Comparison of ENCODE assay signal across 18 cellular contexts in genomic region chr10:72234560-72235095, GRCh38. TPM values are rescaled to one million over a fixed set of nuclear protein-coding genes. Genes with fewer than 3 reads are reported as not detected.
DNase-seq lines count a peak whose midpoint lies in the region; ATAC-seq and TF ChIP-seq lines count a peak whose summit lies in the region.
"Had no signal": no experiment of that assay in that cellular context is flagged by ENCODE, and none has a peak within 500 bp of the region (broad histone marks: within the 10 kb centered on the region; RNA-seq: fewer than 3 reads in every experiment).

No MANE protein-coding gene starts in this region.

- H3K4me3 Mint-ChIP-seq in activated CD4-positive, alpha-beta memory T cell treated with anti-CD3 and anti-CD28 coated beads for 36 hours, result no peak overlapping the region
- no peak overlapping the region for H3K4me3 Mint-ChIP-seq in activated CD4-positive, alpha-beta memory T cell treated with anti-CD3 and anti-CD28 coated beads, Interleukin-2, amount 10 ng/mL, durations not matched to agents 7 days and 5 days
- H3K4me3 Mint-ChIP-seq: T-cell had no signal

- H3K4me1 Mint-ChIP-seq in activated CD4-positive, alpha-beta memory T cell treated with anti-CD3 and anti-CD28 coated beads for 36 hours (ENCODE audit: low read depth), result peaks cover 5% of the 10 kb centered on the region
- peaks cover 9% of the 10 kb centered on the region for H3K4me1 Mint-ChIP-seq in activated CD4-positive, alpha-beta memory T cell treated with anti-CD3 and anti-CD28 coated beads, Interleukin-2, amount 10 ng/mL, durations not matched to agents 7 days and 5 days

- no peaks in the 10 kb centered on the region for H3K9me3 ChIP-seq in body of pancreas
- H3K9me3 ChIP-seq in skeletal muscle tissue (ENCODE audit: control insufficient read depth in 3 of 3, low read length in 3 of 3), result no peaks in the 10 kb centered on the region
- no peaks in the 10 kb centered on the region for H3K9me3 ChIP-seq in MG63
- H3K9me3 ChIP-seq: Peyer's patch had no signal

- H3K27me3 ChIP-seq in body of pancreas (no peaks in the 10 kb centered on the region), skeletal muscle tissue (ENCODE audit: control insufficient read depth in 3 of 3, insufficient read depth in 3 of 3, low read length in 3 of 3) (no peaks in the 10 kb centered on the region), MG63 (no peaks in the 10 kb centered on the region)
- H3K27me3 ChIP-seq: Peyer's patch had no signal

- H3K27ac Mint-ChIP-seq in activated CD4-positive, alpha-beta memory T cell treated with anti-CD3 and anti-CD28 coated beads for 36 hours, result no peak overlapping the region
- H3K27ac Mint-ChIP-seq in activated CD4-positive, alpha-beta memory T cell treated with anti-CD3 and anti-CD28 coated beads, Interleukin-2, amount 10 ng/mL, durations not matched to agents 7 days and 5 days, result no peak overlapping the region
- H3K27ac Mint-ChIP-seq: T-cell had no signal

- peak in 1 of 3 donors; percentile 5 for TF ChIP-seq POLR2A in body of pancreas (IDR thresholded peaks at IDR 0.05)

- H3K9ac ChIP-seq in skeletal muscle tissue (ENCODE audit: low read depth in 1 of 3, low read length in 3 of 3), result no peak overlapping the region

- CTCF ChIA-PET in activated CD4-positive, alpha-beta memory T cell treated with anti-CD3 and anti-CD28 coated beads for 36 hours (lab: Charles Lee), result interaction anchor here (1.5 kb wide), 1 partner anchor 11 kb away, joined by 3 read pairs; no protein-coding TSS in a partner anchor
- CTCF ChIA-PET in activated CD4-positive, alpha-beta memory T cell treated with anti-CD3 and anti-CD28 coated beads, Interleukin-2, amount 10 ng/mL, durations not matched to agents 7 days and 5 days (lab: Charles Lee), result interaction anchor here (1.6 kb wide), 1 partner anchor 26 kb away, joined by 4 read pairs; no protein-coding TSS in a partner anchor

- no peaks in the 10 kb centered on the region for H3K9me3 Mint-ChIP-seq in activated CD4-positive, alpha-beta memory T cell treated with anti-CD3 and anti-CD28 coated beads for 36 hours
- no peaks in the 10 kb centered on the region for H3K9me3 Mint-ChIP-seq in activated CD4-positive, alpha-beta memory T cell treated with anti-CD3 and anti-CD28 coated beads, Interleukin-2, amount 10 ng/mL, durations not matched to agents 7 days and 5 days
- H3K9me3 Mint-ChIP-seq: T-cell had no signal

- no peak overlapping the region for H3K4me3 ChIP-seq in body of pancreas
- no peak overlapping the region for H3K4me3 ChIP-seq in skeletal muscle tissue (ENCODE audit: low read length in 3 of 3)
- H3K4me3 ChIP-seq in MG63, result no peak overlapping the region
- H3K4me3 ChIP-seq: Peyer's patch, SK-N-MC had no signal

- peaks cover 96% of the 10 kb centered on the region for H3K4me1 ChIP-seq in body of pancreas
- peaks cover 32 to 55% (median 38%) of the 10 kb centered on the region in 3 donors for H3K4me1 ChIP-seq in skeletal muscle tissue (ENCODE audit: control insufficient read depth in 3 of 3, insufficient read depth in 3 of 3, low read length in 3 of 3)
- H3K4me1 ChIP-seq: Peyer's patch had no signal

- no peak for TF ChIP-seq CTCF in body of pancreas (IDR thresholded peaks at IDR 0.05)

- H3K27ac ChIP-seq in body of pancreas (peak overlapping the region; percentile 84 to 91 (median 88)), skeletal muscle tissue (ENCODE audit: low read depth, low read length) (peak overlapping the region; percentile 90)
- H3K27ac ChIP-seq: Peyer's patch, SK-N-MC had no signal

- peak; percentile 76 for ATAC-seq in body of pancreas
- no peak for ATAC-seq in GM21737 (IDR thresholded peaks at IDR 0.05; ENCODE audit: unreplicated experiment)
- ATAC-seq: T-cell had no signal

- peaks cover 40% of the 10 kb centered on the region for H3K36me3 Mint-ChIP-seq in activated CD4-positive, alpha-beta memory T cell treated with anti-CD3 and anti-CD28 coated beads for 36 hours
- H3K36me3 Mint-ChIP-seq in activated CD4-positive, alpha-beta memory T cell treated with anti-CD3 and anti-CD28 coated beads, Interleukin-2, amount 10 ng/mL, durations not matched to agents 7 days and 5 days (ENCODE audit: low read depth), result peaks cover 49% of the 10 kb centered on the region

- H3K36me3 ChIP-seq in body of pancreas (replicated peaks in 1 of 2; ENCODE audit: insufficient read depth in 1 of 2, low read depth in 2 of 2) (peaks cover 0 to 2% of the 10 kb centered on the region in 2 donors), skeletal muscle tissue (ENCODE audit: control insufficient read depth in 3 of 3, insufficient read depth in 3 of 3, low read length in 3 of 3) (peaks cover 20 to 21% (median 20%) of the 10 kb centered on the region in 3 donors), MG63 (peaks cover 28% of the 10 kb centered on the region)

- DNase-seq in activated CD4-positive, alpha-beta memory T cell treated with anti-CD3 and anti-CD28 coated beads for 36 hours, result peak; percentile 3
- DNase-seq in activated CD4-positive, alpha-beta memory T cell treated with anti-CD3 and anti-CD28 coated beads, Interleukin-2, amount 10 ng/mL, durations not matched to agents 7 days and 5 days, result no peak
- DNase-seq in NCI-H2196 (lab: John Stamatoyannopoulos, UW; ENCODE audit: unreplicated experiment) (peak; percentile 44), body of pancreas (peak; percentile 81 to 94 (median 89)), MG63 (no peak), midbrain (lab: John Stamatoyannopoulos, UW) (no peak)
- DNase-seq: C1 segment of cervical spinal cord, DMS 273 treated with DMSO at 0.1 percent for 48 hours, MM.1S, NCI-H2029, NCI-H345, NCI-H526, Right ventricle myocardium superior, T-cell had no signal

- intact Hi-C loops in activated CD4-positive, alpha-beta memory T cell treated with anti-CD3 and anti-CD28 coated beads for 36 hours (cut with micrococcal nuclease), result no loop called here
- intact Hi-C loops in body of pancreas (cut with DNase I), result no loop called here

- POLR2A ChIA-PET in activated CD4-positive, alpha-beta memory T cell treated with anti-CD3 and anti-CD28 coated beads for 36 hours (lab: Charles Lee), result no interaction called here
- POLR2A ChIA-PET in activated CD4-positive, alpha-beta memory T cell treated with anti-CD3 and anti-CD28 coated beads, Interleukin-2, amount 10 ng/mL, durations not matched to agents 7 days and 5 days (lab: Charles Lee), result no interaction called here

- H3K27me3 Mint-ChIP-seq in activated CD4-positive, alpha-beta memory T cell treated with anti-CD3 and anti-CD28 coated beads for 36 hours, result no peaks in the 10 kb centered on the region
- H3K27me3 Mint-ChIP-seq in activated CD4-positive, alpha-beta memory T cell treated with anti-CD3 and anti-CD28 coated beads, Interleukin-2, amount 10 ng/mL, durations not matched to agents 7 days and 5 days, result no peaks in the 10 kb centered on the region
- H3K27me3 Mint-ChIP-seq: T-cell had no signal

- 39 to 47% methylated on average over 6 of the region's 6 CpGs for WGBS in body of pancreas, 2 donors

RNA-seq across cellular contexts. Expression of gene ASCC1, which starts 18.6 kb away (rescaled TPM):
- 10 to 100 TPM; 50.9 to 52.5 TPM for total RNA-seq in activated CD4-positive, alpha-beta memory T cell treated with anti-CD3 and anti-CD28 coated beads for 36 hours
- 10 to 100 TPM; 35.5 to 36.2 TPM for total RNA-seq in activated CD4-positive, alpha-beta memory T cell treated with anti-CD3 and anti-CD28 coated beads, Interleukin-2, amount 10 ng/mL, durations not matched to agents 7 days and 5 days
- total RNA-seq in body of pancreas, result 10 to 100 TPM; 16.1 to 17.1 TPM
- 21.4 TPM for total RNA-seq in skeletal muscle tissue
- total RNA-seq in MG63 (2014; rRNA removed; shearing (Covaris generic); ENCODE audit: low replicate concordance), result 12.6 and 28.1 TPM in 2 replicates

RNA-seq across cellular contexts. Expression of gene ANAPC16, which starts 18.8 kb away (rescaled TPM):
- 100 to 1,000 TPM; 119 to 122 TPM for total RNA-seq in activated CD4-positive, alpha-beta memory T cell treated with anti-CD3 and anti-CD28 coated beads for 36 hours
- 100 to 1,000 TPM in 1 of 2 experiments, 10 to 100 TPM in 1; 94.2 to 101 TPM for total RNA-seq in activated CD4-positive, alpha-beta memory T cell treated with anti-CD3 and anti-CD28 coated beads, Interleukin-2, amount 10 ng/mL, durations not matched to agents 7 days and 5 days
- total RNA-seq in body of pancreas (10 to 100 TPM; 40.9 to 59.4 TPM), skeletal muscle tissue (58.5 TPM)
- total RNA-seq in MG63 (2014; rRNA removed; shearing (Covaris generic); ENCODE audit: low replicate concordance), result 61.1 and 141 TPM in 2 replicates

RNA-seq across cellular contexts. Expression of gene DDIT4, which starts 39.1 kb away (rescaled TPM):
- total RNA-seq in activated CD4-positive, alpha-beta memory T cell treated with anti-CD3 and anti-CD28 coated beads for 36 hours, result 100 to 1,000 TPM; 637 TPM
- 100 to 1,000 TPM; 475 to 481 TPM for total RNA-seq in activated CD4-positive, alpha-beta memory T cell treated with anti-CD3 and anti-CD28 coated beads, Interleukin-2, amount 10 ng/mL, durations not matched to agents 7 days and 5 days
- total RNA-seq in body of pancreas (100 to 1,000 TPM; 238 to 269 TPM), skeletal muscle tissue (87.2 TPM)
- total RNA-seq in MG63 (2014; rRNA removed; shearing (Covaris generic); ENCODE audit: low replicate concordance), result 260 and 266 TPM in 2 replicates

Comparison
In these comparisons a context has a peak if more than half of its experiments do, and no peak if none do; other contexts are left out.
1. DNase-seq: peak in activated CD4-positive, alpha-beta memory T cell treated with anti-CD3 and anti-CD28 coated beads for 36 hours (single experiment), NCI-H2196 (single experiment) and body of pancreas (4 of 4); none in activated CD4-positive, alpha-beta memory T cell treated with anti-CD3 and anti-CD28 coated beads, Interleukin-2, amount 10 ng/mL, durations not matched to agents 7 days and 5 days (single experiment), MG63 (single experiment) and midbrain (single experiment).